In genomic region chr5:96835727-96836126, GRCh38 we compare ENCODE assay signal across 1 cellular context.
A peak's percentile ranks its signal among the peaks of the same experiment; 100 is the strongest.
TF ChIP-seq lines count a peak whose summit lies in the region.

No MANE protein-coding gene starts in this region.

TF ChIP-seq in GM12878, 131 proteins besides CTCF, POLR2A, EP300 and RAD21 (continued from another document):
- TF ChIP-seq CEBPZ (IDR thresholded peaks at IDR 0.05; ENCODE audit: low read depth, low read length) (no peak), JUNB (IDR thresholded peaks at IDR 0.05) (peak; percentile 11; the same call in 1 of the 2 replicates), IKZF1 (conservative IDR thresholded peaks at IDR 0.05) (peak; percentile 24; the same call in 1 of the 2 replicates), ZNF207 (IDR thresholded peaks at IDR 0.05; ENCODE audit: borderline replicate concordance) (no peak), RUNX3 (IDR thresholded peaks at IDR 0.05; ENCODE audit: low read length) (peak; percentile 79)
